30 cellular contexts compared by ENCODE assay signal in the genomic region with DNA sequence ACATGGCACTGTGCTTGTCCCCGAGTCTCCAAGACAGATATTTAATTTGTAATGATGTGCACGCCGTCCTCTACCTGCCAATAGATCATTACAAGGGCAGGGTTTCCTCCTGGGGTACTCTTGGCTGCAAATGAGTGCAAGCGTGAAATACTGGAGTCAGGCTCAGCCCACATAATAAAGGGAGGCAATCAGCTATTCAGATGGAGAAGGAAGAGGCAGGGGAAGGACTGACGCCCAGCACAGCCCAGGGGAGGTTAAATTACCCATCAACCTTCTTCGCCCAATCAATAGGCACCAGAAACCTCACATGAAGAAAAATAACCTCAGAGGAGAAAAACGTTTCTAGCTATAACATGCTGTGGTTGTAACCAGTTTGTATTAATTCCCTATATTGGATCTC.
"Had no signal": no experiment of that assay in that cellular context is flagged by ENCODE, and none has a peak within 500 bp of the region (broad histone marks: within the 10 kb centered on the region; RNA-seq: fewer than 3 reads in every experiment).

No MANE protein-coding gene starts in this region.

- H3K9me3 Mint-ChIP-seq: nephron; stimulated activated memory B cell treated with anti-CD40 and anti-IgM and Interleukin-4, amounts not matched to agents 10 μg/mL and 1 μg/mL and 100 μg/mL, for 72 hours; stimulated activated naive CD8-positive, alpha-beta T cell treated with anti-CD3 and anti-CD28 coated beads, Interleukin-15, amount 100 ng/mL, for 72 hours had no signal

- H3K27ac ChIP-seq: left lung, lower lobe of right lung, neutrophil, ovary, right atrium auricular region, right lobe of liver, thyroid gland, transverse colon, upper lobe of left lung, vagina had no signal

- H3K36me3 Mint-ChIP-seq: immature natural killer cell; naive thymus-derived CD8-positive, alpha-beta T cell; stimulated activated memory B cell treated with anti-CD40 and anti-IgM and Interleukin-4, amounts not matched to agents 10 μg/mL and 1 μg/mL and 100 μg/mL, for 72 hours had no signal

- H3K36me3 ChIP-seq: left lung, lower lobe of right lung, neutrophil, ovary, right atrium auricular region, right lobe of liver, thyroid gland, transverse colon, upper lobe of left lung, vagina had no signal

- H3K4me1 Mint-ChIP-seq: immature natural killer cell; naive thymus-derived CD8-positive, alpha-beta T cell; nephron; stimulated activated memory B cell treated with anti-CD40 and anti-IgM and Interleukin-4, amounts not matched to agents 10 μg/mL and 1 μg/mL and 100 μg/mL, for 72 hours; stimulated activated naive CD8-positive, alpha-beta T cell treated with anti-CD3 and anti-CD28 coated beads, Interleukin-15, amount 100 ng/mL, for 72 hours had no signal

- ATAC-seq: left colon; left lung; lower lobe of right lung; naive thymus-derived CD8-positive, alpha-beta T cell; right lobe of liver; stimulated activated memory B cell treated with anti-CD40 and anti-IgM and Interleukin-4, amounts not matched to agents 10 μg/mL and 1 μg/mL and 100 μg/mL, for 72 hours; stimulated activated naive CD8-positive, alpha-beta T cell treated with anti-CD3 and anti-CD28 coated beads, Interleukin-15, amount 100 ng/mL, for 72 hours had no signal

- H3K27me3 Mint-ChIP-seq: stimulated activated memory B cell treated with anti-CD40 and anti-IgM and Interleukin-4, amounts not matched to agents 10 μg/mL and 1 μg/mL and 100 μg/mL, for 72 hours; stimulated activated naive CD8-positive, alpha-beta T cell treated with anti-CD3 and anti-CD28 coated beads, Interleukin-15, amount 100 ng/mL, for 72 hours had no signal

- H3K9me3 ChIP-seq: left lung, lower lobe of right lung, neutrophil, ovary, right atrium auricular region, right lobe of liver, thyroid gland, upper lobe of left lung, vagina had no signal

- H3K4me2 ChIP-seq: smooth muscle cell had no signal

- H3K27me3 ChIP-seq: left lung, neutrophil, ovary, right atrium auricular region, right lobe of liver, thyroid gland, transverse colon, upper lobe of left lung, vagina had no signal

- DNase-seq: hypothalamus; immature natural killer cell; kidney; left colon; left lung; lower lobe of right lung; mammary epithelial cell; mesenchymal stem cell; naive thymus-derived CD8-positive, alpha-beta T cell; occipital lobe; ovary; right lobe of liver; stimulated activated CD4-positive, alpha-beta T cell treated with anti-CD3 and anti-CD28 coated beads, Interleukin-1b, Interleukin-23, amount 100 ng/mL, for 48 hours; stimulated activated CD4-positive, alpha-beta T cell treated with anti-CD3 and anti-CD28 coated beads, Interleukin-2, amount 100 ng/mL, for 48 hours; stimulated activated CD4-positive, alpha-beta T cell treated with anti-CD3 and anti-CD28 coated beads, Interleukin-4, amount 100 ng/mL, for 4 hours; stimulated activated CD8-positive, alpha-beta memory T cell treated with anti-CD3 and anti-CD28 coated beads, Interleukin-4, amount 100 ng/mL, for 48 hours; stimulated activated naive CD4-positive, alpha-beta T cell treated with Interleukin-2 at 50 U/mL for 16 hours; stimulated activated naive CD8-positive, alpha-beta T cell treated with anti-CD3 and anti-CD28 coated beads, Interleukin-15, amount 100 ng/mL, for 72 hours; substantia nigra; thyroid gland; transverse colon; upper lobe of left lung had no signal

- H3K4me1 ChIP-seq: left lung, lower lobe of right lung, right atrium auricular region, right lobe of liver, thyroid gland, transverse colon, upper lobe of left lung, vagina had no signal

- H3K4me3 ChIP-seq: left lung, lower lobe of right lung, ovary, right atrium auricular region, right lobe of liver, smooth muscle cell, thyroid gland, transverse colon, upper lobe of left lung, vagina had no signal

- H3K4me3 Mint-ChIP-seq: immature natural killer cell; naive thymus-derived CD8-positive, alpha-beta T cell; nephron; neural crest cell; stimulated activated memory B cell treated with anti-CD40 and anti-IgM and Interleukin-4, amounts not matched to agents 10 μg/mL and 1 μg/mL and 100 μg/mL, for 72 hours; stimulated activated naive CD8-positive, alpha-beta T cell treated with anti-CD3 and anti-CD28 coated beads, Interleukin-15, amount 100 ng/mL, for 72 hours had no signal

- H3K27ac Mint-ChIP-seq: immature natural killer cell; naive thymus-derived CD8-positive, alpha-beta T cell; nephron; progenitor cell of endocrine pancreas; stimulated activated memory B cell treated with anti-CD40 and anti-IgM and Interleukin-4, amounts not matched to agents 10 μg/mL and 1 μg/mL and 100 μg/mL, for 72 hours had no signal
